Comparison of ENCODE assay signal across 8 cellular contexts in the genomic region with DNA sequence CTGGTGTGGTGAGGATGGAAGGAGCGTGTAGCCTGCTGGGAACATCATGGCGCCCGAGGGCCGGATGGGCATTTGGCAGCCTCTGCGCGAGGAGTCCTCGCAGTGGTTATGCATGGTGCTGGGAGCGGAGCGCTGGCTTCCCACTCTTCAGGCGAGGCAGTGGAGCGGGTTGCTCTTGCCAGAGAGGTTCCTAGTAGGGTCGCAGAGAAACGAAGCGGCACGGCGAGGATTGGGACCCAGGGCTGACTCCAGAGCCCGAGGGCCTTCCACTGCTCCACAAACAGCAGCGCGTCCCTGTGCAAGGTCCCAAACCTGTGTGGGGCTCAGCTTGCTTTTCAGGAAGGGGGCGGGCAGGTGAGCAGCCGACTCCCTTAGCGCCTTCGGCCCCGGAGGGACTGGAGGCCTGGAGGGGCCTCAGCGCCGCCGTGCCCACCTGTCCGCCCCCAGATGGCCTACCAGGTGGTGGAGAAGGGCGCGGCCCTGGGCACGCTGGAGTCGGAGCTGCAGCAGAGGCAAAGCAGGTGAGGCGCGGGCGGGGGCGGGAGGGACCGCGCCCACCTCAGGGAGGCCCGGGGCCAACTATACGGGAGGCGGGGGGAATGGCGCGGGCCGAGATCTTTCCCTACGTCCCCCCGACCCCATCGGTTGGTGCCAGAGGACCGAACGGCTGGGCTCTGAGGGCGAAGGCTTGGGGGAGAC. TPM values are rescaled to one million over a fixed set of nuclear protein-coding genes. Genes with fewer than 3 reads are reported as not detected.
DNase-seq lines count a peak whose midpoint lies in the region; ATAC-seq lines count a peak whose summit lies in the region.

No MANE protein-coding gene starts in this region.

- intact Hi-C loops in aorta (cut with DNase I), result loop anchor here in 1 of 2 donors (10.0 kb wide), 1 partner anchor 423 kb away; no protein-coding TSS in a partner anchor

- WGBS in aorta, 2 donors, result 33 to 37% methylated on average over 41 to 50 of the region's 50 CpGs

- H3K4me1 ChIP-seq in mononuclear cell (ENCODE audit: insufficient read depth, low read length) (peaks cover 40% of the 10 kb centered on the region), aorta (ENCODE audit: control insufficient read depth in 1 of 2, insufficient read depth in 2 of 2, low read length in 2 of 2) (no peaks in the 10 kb centered on the region)

- H3K27me3 ChIP-seq in mononuclear cell (ENCODE audit: insufficient read depth, low read length), result no peaks in the 10 kb centered on the region
- no peaks in the 10 kb centered on the region for H3K27me3 ChIP-seq in aorta (ENCODE audit: control insufficient read depth in 1 of 2, insufficient read depth in 2 of 2, low read length in 1 of 2)

- DNase-seq in stimulated activated naive CD8-positive, alpha-beta T cell treated with anti-CD3 and anti-CD28 coated beads, Interleukin-15, Interleukin-2, amounts not matched to agents 100 U/mL and 50 U/mL, for 24 hours, result no peak
- DNase-seq in cerebellum (ENCODE audit: low spot score) (peak; percentile 54), aorta (no peak)
- no peak for DNase-seq in activated naive CD4-positive, alpha-beta T cell (lab: John Stamatoyannopoulos, UW)

- no peaks in the 10 kb centered on the region for H3K36me3 ChIP-seq in aorta (ENCODE audit: control insufficient read depth in 1 of 2, insufficient read depth in 2 of 2, low read length in 1 of 2)

- H3K9me3 Mint-ChIP-seq in stimulated activated naive CD8-positive, alpha-beta T cell treated with anti-CD3 and anti-CD28 coated beads, Interleukin-15, Interleukin-2, amounts not matched to agents 100 ng/mL and 50 ng/mL, for 24 hours, result no peaks in the 10 kb centered on the region

- no peak overlapping the region for H3K27ac Mint-ChIP-seq in stimulated activated naive CD8-positive, alpha-beta T cell treated with anti-CD3 and anti-CD28 coated beads, Interleukin-15, Interleukin-2, amounts not matched to agents 100 ng/mL and 50 ng/mL, for 24 hours

- no peak for ATAC-seq in stimulated activated naive CD8-positive, alpha-beta T cell treated with anti-CD3 and anti-CD28 coated beads, Interleukin-15, Interleukin-2, amounts not matched to agents 100 U/mL and 50 U/mL, for 24 hours
- ATAC-seq in aorta (ENCODE audit: low FRiP score) (no peak), GM18858 (IDR thresholded peaks at IDR 0.05; ENCODE audit: unreplicated experiment) (no peak), HG03520 (IDR thresholded peaks at IDR 0.05; ENCODE audit: unreplicated experiment) (no peak)

- H3K4me1 Mint-ChIP-seq in stimulated activated naive CD8-positive, alpha-beta T cell treated with anti-CD3 and anti-CD28 coated beads, Interleukin-15, Interleukin-2, amounts not matched to agents 100 ng/mL and 50 ng/mL, for 24 hours (ENCODE audit: low read depth), result peaks cover 27% of the 10 kb centered on the region

- H3K36me3 Mint-ChIP-seq in stimulated activated naive CD8-positive, alpha-beta T cell treated with anti-CD3 and anti-CD28 coated beads, Interleukin-15, Interleukin-2, amounts not matched to agents 100 ng/mL and 50 ng/mL, for 24 hours (ENCODE audit: low read depth), result peaks cover 28% of the 10 kb centered on the region

- H3K9me3 ChIP-seq in mononuclear cell (ENCODE audit: low read depth, low read length) (no peaks in the 10 kb centered on the region), aorta (ENCODE audit: control insufficient read depth, low read length) (no peaks in the 10 kb centered on the region)

- peak overlapping the region in 1 of 2 donors; percentile 43 for H3K27ac ChIP-seq in aorta (ENCODE audit: low read depth in 1 of 2, low read length in 2 of 2)

- H3K4me3 Mint-ChIP-seq in stimulated activated naive CD8-positive, alpha-beta T cell treated with anti-CD3 and anti-CD28 coated beads, Interleukin-15, Interleukin-2, amounts not matched to agents 100 ng/mL and 50 ng/mL, for 24 hours, result peak overlapping the region; percentile 10

- H3K4me3 ChIP-seq in mononuclear cell (ENCODE audit: low read length) (peak overlapping the region; percentile 6), aorta (ENCODE audit: low read length in 2 of 2) (peak overlapping the region; percentile 2 to 51)

- no peaks in the 10 kb centered on the region for H3K27me3 Mint-ChIP-seq in stimulated activated naive CD8-positive, alpha-beta T cell treated with anti-CD3 and anti-CD28 coated beads, Interleukin-15, Interleukin-2, amounts not matched to agents 100 ng/mL and 50 ng/mL, for 24 hours

RNA-seq across cellular contexts. Expression of a gene that starts 7.2 kb away (rescaled TPM):
- total RNA-seq in cerebellum, result 5.7 TPM
- total RNA-seq in mononuclear cell, result 34.4 TPM
- total RNA-seq in aorta, result 10 to 100 TPM; 31.1 to 74.8 TPM
- polyA plus RNA-seq in aorta, result 10 to 100 TPM in 1 of 2 donors, 1 to 10 TPM in 1; 4.9 to 47.7 TPM

RNA-seq across cellular contexts. Expression of a gene that starts 27.5 kb away (rescaled TPM):
- 14.5 TPM for total RNA-seq in cerebellum
- 10.2 TPM for total RNA-seq in mononuclear cell
- 10 to 100 TPM; 17.7 to 30.7 TPM for total RNA-seq in aorta
- polyA plus RNA-seq in aorta, result 100 to 1,000 TPM in 1 of 2 donors, 10 to 100 TPM in 1; 49.6 to 129 TPM
